Comparison of ENCODE assay signal across 34 cellular contexts in genomic region chr15:99727330-99727729, GRCh38. TPM values are rescaled to one million over a fixed set of nuclear protein-coding genes. Genes with fewer than 3 reads are reported as not detected.
"Had no signal": no experiment of that assay in that cellular context is flagged by ENCODE, and none has a peak within 500 bp of the region (broad histone marks: within the 10 kb centered on the region; RNA-seq: fewer than 3 reads in every experiment).

No MANE protein-coding gene starts in this region.

- H3K27me3 Mint-ChIP-seq: activated CD4-positive, alpha-beta memory T cell treated with anti-CD3 and anti-CD28 coated beads, Interleukin-2, amount 10 ng/mL, durations not matched to agents 7 days and 5 days; activated CD4-positive, alpha-beta T cell treated with anti-CD3 and anti-CD28 coated beads for 36 hours; activated CD4-positive, alpha-beta T cell treated with anti-CD3 and anti-CD28 coated beads, Interleukin-2, amount 10 ng/mL, durations not matched to agents 7 days and 5 days; activated CD8-positive, alpha-beta memory T cell treated with anti-CD3 and anti-CD28 coated beads, Interleukin-2, amount 10 ng/mL, durations not matched to agents 7 days and 5 days; activated naive CD4-positive, alpha-beta T cell treated with anti-CD3 and anti-CD28 coated beads, Interleukin-2, amount 10 ng/mL, durations not matched to agents 7 days and 5 days; activated naive CD4-positive, alpha-beta T cell treated with anti-CD3 and anti-CD28 coated beads, Interleukin-2, amount 50 U/mL, for 24 hours; activated naive CD8-positive, alpha-beta T cell; activated naive CD8-positive, alpha-beta T cell treated with anti-CD3 and anti-CD28 coated beads, Interleukin-2, amount 10 ng/mL, durations not matched to agents 7 days and 5 days; activated naive CD8-positive, alpha-beta T cell treated with anti-CD3 and anti-CD28 coated beads, Interleukin-2, amount 50 U/mL, for 24 hours; activated T-cell treated with anti-CD3 and anti-CD28 coated beads, Interleukin-2, amount 50 U/mL, for 24 hours had no signal

- H3K4me3 Mint-ChIP-seq: activated CD4-positive, alpha-beta memory T cell treated with anti-CD3 and anti-CD28 coated beads, Interleukin-2, amount 10 ng/mL, durations not matched to agents 7 days and 5 days; activated CD4-positive, alpha-beta T cell treated with anti-CD3 and anti-CD28 coated beads for 36 hours; activated CD4-positive, alpha-beta T cell treated with anti-CD3 and anti-CD28 coated beads, Interleukin-2, amount 10 ng/mL, durations not matched to agents 7 days and 5 days; activated CD8-positive, alpha-beta memory T cell treated with anti-CD3 and anti-CD28 coated beads, Interleukin-2, amount 10 ng/mL, durations not matched to agents 7 days and 5 days; activated naive CD4-positive, alpha-beta T cell treated with anti-CD3 and anti-CD28 coated beads, Interleukin-2, amount 10 ng/mL, durations not matched to agents 7 days and 5 days; activated naive CD4-positive, alpha-beta T cell treated with anti-CD3 and anti-CD28 coated beads, Interleukin-2, amount 50 U/mL, for 24 hours; activated naive CD8-positive, alpha-beta T cell; activated naive CD8-positive, alpha-beta T cell treated with anti-CD3 and anti-CD28 coated beads, Interleukin-2, amount 10 ng/mL, durations not matched to agents 7 days and 5 days; activated naive CD8-positive, alpha-beta T cell treated with anti-CD3 and anti-CD28 coated beads, Interleukin-2, amount 50 U/mL, for 24 hours; activated T-cell treated with anti-CD3 and anti-CD28 coated beads, Interleukin-2, amount 50 U/mL, for 24 hours; brain; T-helper 1 cell treated with Interleukin-12 subunit alpha and Interleukin-12 subunit beta and Interleukin-4 antibody, amounts not matched to agents 30 μg/mL and 1 μg/mL, for 36 hours; T-helper 2 cell treated with Interferon-gamma antibody and Interleukin-4, amounts not matched to agents 5 μg/mL and 100 μg/mL, for 36 hours had no signal

- DNase-seq: activated CD4-positive, alpha-beta memory T cell treated with anti-CD3 and anti-CD28 coated beads, Interleukin-2, amount 10 ng/mL, durations not matched to agents 7 days and 5 days; activated CD4-positive, alpha-beta T cell treated with anti-CD3 and anti-CD28 coated beads for 1 hour; activated CD4-positive, alpha-beta T cell treated with anti-CD3 and anti-CD28 coated beads for 36 hours; activated CD4-positive, alpha-beta T cell treated with anti-CD3 and anti-CD28 coated beads for 48 hours; activated CD4-positive, alpha-beta T cell treated with anti-CD3 and anti-CD28 coated beads, Interleukin-2, amount 10 ng/mL, durations not matched to agents 7 days and 5 days; activated CD4-positive, alpha-beta T cell treated with anti-CD3 and anti-CD28 coated beads, Interleukin-2, amount 50 U/mL, for 48 hours; activated CD4-positive, CD25-positive, alpha-beta regulatory T cell; activated CD8-positive, alpha-beta memory T cell treated with anti-CD3 and anti-CD28 coated beads for 24 hours; activated CD8-positive, alpha-beta memory T cell treated with anti-CD3 and anti-CD28 coated beads, Interleukin-2, amount 10 ng/mL, durations not matched to agents 7 days and 5 days; activated CD8-positive, alpha-beta memory T cell treated with anti-CD3 and anti-CD28 coated beads, Interleukin-2, amount 50 U/mL, for 48 hours; activated effector memory CD4-positive, alpha-beta T cell treated with Interleukin-2 at 50 U/mL for 16 hours; activated gamma-delta T cell; activated naive CD4-positive, alpha-beta T cell treated with anti-CD3 and anti-CD28 coated beads, Interleukin-2, amount 10 ng/mL, durations not matched to agents 7 days and 5 days; activated naive CD4-positive, alpha-beta T cell treated with Interleukin-2 at 50 U/mL for 16 hours; activated naive CD8-positive, alpha-beta T cell treated with anti-CD3 and anti-CD28 coated beads, Interleukin-2, amount 10 ng/mL, durations not matched to agents 7 days and 5 days; activated naive CD8-positive, alpha-beta T cell treated with anti-CD3 and anti-CD28 coated beads, Interleukin-2, amount 50 U/mL, for 24 hours; activated T-cell treated with anti-CD3 and anti-CD28 coated beads, Interleukin-2, amount 50 U/mL, for 24 hours; activated T-cell treated with anti-CD3 and anti-CD28 coated beads, Interleukin-2, amount 50 U/mL, for 48 hours; amygdala; anterior cingulate cortex; central memory CD4-positive, alpha-beta T cell; SW 1271; T-helper 1 cell; T-helper 2 cell; T-helper 9 cell had no signal

- H3K27ac Mint-ChIP-seq: activated CD4-positive, alpha-beta memory T cell treated with anti-CD3 and anti-CD28 coated beads, Interleukin-2, amount 10 ng/mL, durations not matched to agents 7 days and 5 days; activated CD4-positive, alpha-beta T cell treated with anti-CD3 and anti-CD28 coated beads for 36 hours; activated CD4-positive, alpha-beta T cell treated with anti-CD3 and anti-CD28 coated beads, Interleukin-2, amount 10 ng/mL, durations not matched to agents 7 days and 5 days; activated CD8-positive, alpha-beta memory T cell treated with anti-CD3 and anti-CD28 coated beads, Interleukin-2, amount 10 ng/mL, durations not matched to agents 7 days and 5 days; activated naive CD4-positive, alpha-beta T cell treated with anti-CD3 and anti-CD28 coated beads, Interleukin-2, amount 10 ng/mL, durations not matched to agents 7 days and 5 days; activated naive CD4-positive, alpha-beta T cell treated with anti-CD3 and anti-CD28 coated beads, Interleukin-2, amount 50 U/mL, for 24 hours; activated naive CD8-positive, alpha-beta T cell; activated naive CD8-positive, alpha-beta T cell treated with anti-CD3 and anti-CD28 coated beads, Interleukin-2, amount 10 ng/mL, durations not matched to agents 7 days and 5 days; activated naive CD8-positive, alpha-beta T cell treated with anti-CD3 and anti-CD28 coated beads, Interleukin-2, amount 50 U/mL, for 24 hours; activated T-cell treated with anti-CD3 and anti-CD28 coated beads, Interleukin-2, amount 50 U/mL, for 24 hours; activated T-helper 2 cell treated with anti-CD3 and anti-CD28 coated beads, Interferon-gamma antibody, Interleukin-2, Interleukin-4, amounts not matched to agents 10 μg/mL and 5 μg/mL and 100 μg/mL, durations not matched to agents 14 hours and 24 hours and 36 hours; brain; T-helper 1 cell treated with Interleukin-12 subunit alpha and Interleukin-12 subunit beta and Interleukin-4 antibody, amounts not matched to agents 30 μg/mL and 1 μg/mL, for 36 hours; T-helper 2 cell treated with Interferon-gamma antibody and Interleukin-4, amounts not matched to agents 5 μg/mL and 100 μg/mL, for 36 hours had no signal

- H3K4me3 ChIP-seq: ascending aorta had no signal

- H3K9me3 ChIP-seq: ascending aorta had no signal

- H3K9me3 Mint-ChIP-seq: activated CD4-positive, alpha-beta memory T cell treated with anti-CD3 and anti-CD28 coated beads, Interleukin-2, amount 10 ng/mL, durations not matched to agents 7 days and 5 days; activated CD4-positive, alpha-beta T cell treated with anti-CD3 and anti-CD28 coated beads, Interleukin-2, amount 10 ng/mL, durations not matched to agents 7 days and 5 days; activated naive CD4-positive, alpha-beta T cell treated with anti-CD3 and anti-CD28 coated beads, Interleukin-2, amount 10 ng/mL, durations not matched to agents 7 days and 5 days; activated naive CD4-positive, alpha-beta T cell treated with anti-CD3 and anti-CD28 coated beads, Interleukin-2, amount 50 U/mL, for 24 hours; activated naive CD8-positive, alpha-beta T cell treated with anti-CD3 and anti-CD28 coated beads, Interleukin-2, amount 10 ng/mL, durations not matched to agents 7 days and 5 days; activated naive CD8-positive, alpha-beta T cell treated with anti-CD3 and anti-CD28 coated beads, Interleukin-2, amount 50 U/mL, for 24 hours; activated T-cell treated with anti-CD3 and anti-CD28 coated beads, Interleukin-2, amount 50 U/mL, for 24 hours; activated T-helper 2 cell treated with anti-CD3 and anti-CD28 coated beads, Interferon-gamma antibody, Interleukin-2, Interleukin-4, amounts not matched to agents 10 μg/mL and 5 μg/mL and 100 μg/mL, durations not matched to agents 14 hours and 24 hours and 36 hours; T-helper 1 cell treated with Interleukin-12 subunit alpha and Interleukin-12 subunit beta and Interleukin-4 antibody, amounts not matched to agents 30 μg/mL and 1 μg/mL, for 36 hours; T-helper 2 cell treated with Interferon-gamma antibody and Interleukin-4, amounts not matched to agents 5 μg/mL and 100 μg/mL, for 36 hours had no signal

- H3K27me3 ChIP-seq: ascending aorta had no signal

- H3K36me3 Mint-ChIP-seq: activated naive CD4-positive, alpha-beta T cell treated with anti-CD3 and anti-CD28 coated beads, Interleukin-2, amount 50 U/mL, for 24 hours had no signal

- ATAC-seq: activated CD4-positive, alpha-beta T cell treated with anti-CD3 and anti-CD28 coated beads for 36 hours; activated CD4-positive, CD25-positive, alpha-beta regulatory T cell treated with anti-CD3 and anti-CD28 coated beads, Interleukin-2, amount 50 U/mL, for 24 hours; activated CD8-positive, alpha-beta memory T cell treated with anti-CD3 and anti-CD28 coated beads, Interleukin-2, amount 10 ng/mL, durations not matched to agents 7 days and 5 days; activated naive CD8-positive, alpha-beta T cell treated with anti-CD3 and anti-CD28 coated beads, Interleukin-2, amount 50 U/mL, for 24 hours had no signal

- H3K27ac ChIP-seq: ascending aorta, VCaP had no signal

RNA-seq across cellular contexts. Expression of gene LYSMD4, which starts 5.9 kb away (rescaled TPM):
- total RNA-seq: ascending aorta had no signal
